Comparison of ENCODE assay signal across 19 cellular contexts in the genomic region with DNA sequence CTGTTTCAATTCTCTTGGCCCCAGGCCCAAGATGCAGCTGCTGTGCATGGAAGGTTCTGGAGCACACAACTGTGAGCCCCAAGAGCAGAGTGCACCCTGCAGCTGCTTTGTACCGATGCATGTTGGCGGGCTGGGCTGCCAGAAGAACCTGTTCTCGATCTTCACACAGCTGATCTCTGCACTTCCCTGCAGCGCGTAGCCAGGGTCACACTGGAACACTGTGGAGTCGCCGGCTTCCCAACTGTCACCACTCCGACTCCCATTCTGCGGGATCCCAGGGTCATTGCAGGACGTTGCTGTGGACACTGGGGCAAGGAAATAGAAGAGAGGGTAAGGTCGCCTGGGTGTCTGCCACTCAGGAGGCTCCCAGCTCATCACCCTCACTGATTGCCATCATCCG.
DNase-seq lines count a peak whose midpoint lies in the region; ATAC-seq and TF ChIP-seq lines count a peak whose summit lies in the region.
"Had no signal": no experiment of that assay in that cellular context is flagged by ENCODE, and none has a peak within 500 bp of the region (broad histone marks: within the 10 kb centered on the region; RNA-seq: fewer than 3 reads in every experiment).

No MANE protein-coding gene starts in this region.

- no peak overlapping the region for H2BK120ac ChIP-seq in trophoblast cell (ENCODE audit: insufficient read depth, low read length, poor library complexity)

- no peaks in the 10 kb centered on the region for H3K9me3 ChIP-seq in right atrium auricular region
- no peaks in the 10 kb centered on the region for H3K9me3 ChIP-seq in endodermal cell (ENCODE audit: control insufficient read depth, low read length)
- H3K9me3 ChIP-seq in trophoblast cell (ENCODE audit: insufficient read depth, low read depth, low read length), result peaks cover 7% of the 10 kb centered on the region
- H3K9me3 ChIP-seq: BE2C, BLaER1, Caco-2 had no signal

- H4K8ac ChIP-seq in trophoblast cell (ENCODE audit: low read depth, low read length), result no peak overlapping the region

- H3K23ac ChIP-seq in trophoblast cell (ENCODE audit: low read length), result no peak overlapping the region

- no peak overlapping the region for H2AK5ac ChIP-seq in trophoblast cell (ENCODE audit: low read length)

- no peak overlapping the region for H3K4me3 Mint-ChIP-seq in endodermal cell
- H3K4me3 Mint-ChIP-seq: CD4-positive, alpha-beta T cell; CD8-positive, alpha-beta T cell had no signal

- H3K27me3 ChIP-seq in right atrium auricular region (no peaks in the 10 kb centered on the region), endodermal cell (ENCODE audit: control insufficient read depth, insufficient read depth, low read length, poor library complexity, severe bottlenecking) (no peaks in the 10 kb centered on the region), trophoblast cell (ENCODE audit: insufficient read depth, low read length) (no peaks in the 10 kb centered on the region)
- H3K27me3 ChIP-seq: BE2C, BLaER1 had no signal

- no peaks in the 10 kb centered on the region for H3K79me2 ChIP-seq in trophoblast cell (ENCODE audit: control insufficient read depth, insufficient read depth, low read length, poor library complexity)

- peaks cover 0 to 20% of the 10 kb centered on the region in 2 donors for H3K4me1 ChIP-seq in right atrium auricular region
- H3K4me1 ChIP-seq in endodermal cell (ENCODE audit: control insufficient read depth, insufficient read depth, low read length), result no peaks in the 10 kb centered on the region
- no peaks in the 10 kb centered on the region for H3K4me1 ChIP-seq in trophoblast cell (ENCODE audit: control insufficient read depth in 1 of 2, insufficient read depth in 2 of 2, low read length in 2 of 2)
- H3K4me1 ChIP-seq: BE2C, Caco-2 had no signal

- no peak overlapping the region for H2BK5ac ChIP-seq in trophoblast cell (ENCODE audit: low read depth, low read length, poor library complexity)

- H3K9me3 Mint-ChIP-seq in endodermal cell, result no peaks in the 10 kb centered on the region
- H3K9me3 Mint-ChIP-seq: CD4-positive, alpha-beta T cell; CD8-positive, alpha-beta T cell had no signal

- H3K4me3 ChIP-seq in right atrium auricular region (no peak overlapping the region), endodermal cell (ENCODE audit: low read length) (no peak overlapping the region), trophoblast cell (ENCODE audit: low read depth, low read length) (peak overlapping the region; percentile 18)
- H3K4me3 ChIP-seq: BLaER1 had no signal

- H3K27ac Mint-ChIP-seq in endodermal cell, result no peak overlapping the region
- H3K27ac Mint-ChIP-seq: CD4-positive, alpha-beta T cell; CD8-positive, alpha-beta T cell had no signal

- H3K14ac ChIP-seq in trophoblast cell (ENCODE audit: low read length), result no peak overlapping the region

- ATAC-seq in Right ventricle myocardium superior (ENCODE audit: poor library complexity) (peak; percentile 61), left ventricle myocardium superior (peak; percentile 14), GM18517 (IDR thresholded peaks at IDR 0.05; ENCODE audit: unreplicated experiment) (no peak), left colon (no peak)
- ATAC-seq: CD8-positive, alpha-beta T cell had no signal

- WGBS in endodermal cell (ENCODE audit: insufficient coverage in 1 of 2, insufficient read length in 1 of 2), 2 experiments, result 92 to 94% methylated on average over 11 to 12 of the region's 12 CpGs
- WGBS in trophoblast cell (ENCODE audit: extremely low coverage, insufficient coverage, insufficient read length), result no CpG with 5 or more reads among the region's 12 CpGs

- no peaks in the 10 kb centered on the region for H3K4me1 Mint-ChIP-seq in endodermal cell

- H3K79me1 ChIP-seq in trophoblast cell (ENCODE audit: low read length), result no peaks in the 10 kb centered on the region

- peak; percentile 54 for DNase-seq in Right ventricle myocardium superior
- DNase-seq in right atrium auricular region (ENCODE audit: low spot score), result no peak
- peak; percentile 51 for DNase-seq in left ventricle myocardium superior
- DNase-seq in cardiac septum (ENCODE audit: low spot score), result no peak
- peak; percentile 13 for DNase-seq in endodermal cell
- no peak for DNase-seq in trophoblast cell
- DNase-seq in left colon, result no peak
- DNase-seq: 8988T; ACHN; BE2C; Caco-2; Calu3; CD4-positive, alpha-beta T cell; CD8-positive, alpha-beta T cell; DMS79 treated with DMSO at 0.1 percent for 48 hours; GF-D8 had no signal

- H3K36me3 ChIP-seq in right atrium auricular region, result no peaks in the 10 kb centered on the region
- H3K36me3 ChIP-seq in endodermal cell (ENCODE audit: control insufficient read depth, insufficient read depth, low read length), result no peaks in the 10 kb centered on the region
- H3K36me3 ChIP-seq in trophoblast cell (ENCODE audit: control insufficient read depth in 1 of 2, insufficient read depth in 2 of 2, low read length in 2 of 2), result no peaks in the 10 kb centered on the region
- H3K36me3 ChIP-seq: BE2C, BLaER1 had no signal

- H3K18ac ChIP-seq in trophoblast cell (ENCODE audit: low read length), result no peak overlapping the region

- TF ChIP-seq CTCF in right atrium auricular region (IDR thresholded peaks at IDR 0.05), result no peak
- TF ChIP-seq CTCF in endodermal cell (conservative IDR thresholded peaks at IDR 0.05), result no peak

- no peak overlapping the region for H4K12ac ChIP-seq in trophoblast cell (ENCODE audit: low read depth, low read length)

- no peak overlapping the region for H2AFZ ChIP-seq in trophoblast cell (ENCODE audit: insufficient read depth, low read length, poor library complexity)

- H3K36me3 Mint-ChIP-seq in endodermal cell (ENCODE audit: low read depth), result no peaks in the 10 kb centered on the region
- H3K36me3 Mint-ChIP-seq: CD8-positive, alpha-beta T cell had no signal

- H3K27ac ChIP-seq in right atrium auricular region (no peak overlapping the region), endodermal cell (ENCODE audit: low read depth, low read length) (no peak overlapping the region), trophoblast cell (ENCODE audit: low read depth, low read length) (no peak overlapping the region)
- H3K27ac ChIP-seq: BLaER1, C4-2B had no signal

- no peak overlapping the region for H2BK12ac ChIP-seq in trophoblast cell (ENCODE audit: low read length)

- H3K9ac ChIP-seq in endodermal cell (ENCODE audit: extremely low read depth, low read length, poor library complexity, severe bottlenecking), result no peak overlapping the region
- H3K9ac ChIP-seq in trophoblast cell (ENCODE audit: low read length), result no peak overlapping the region
- H3K9ac ChIP-seq: BLaER1 had no signal

- intact Hi-C loops in Right ventricle myocardium superior (cut with DNase I), result no loop called here
- intact Hi-C loops in left ventricle myocardium superior (cut with micrococcal nuclease), result no loop called here
- intact Hi-C loops in cardiac septum (cut with DNase I), result no loop called here
- intact Hi-C loops in left colon (cut with DNase I, micrococcal nuclease), result no loop called here

- H3K27me3 Mint-ChIP-seq in endodermal cell (ENCODE audit: insufficient read depth), result no peaks in the 10 kb centered on the region

- no peak overlapping the region for H3K4ac ChIP-seq in trophoblast cell (ENCODE audit: low read depth, low read length)

- H4K91ac ChIP-seq in trophoblast cell (ENCODE audit: low read depth, low read length), result no peak overlapping the region

- no peak overlapping the region for H3K4me2 ChIP-seq in trophoblast cell (ENCODE audit: low read length)
- H3K4me2 ChIP-seq: BLaER1 had no signal

Comparison
In these comparisons a context has a peak if more than half of its experiments do, and no peak if none do; other contexts are left out.
1. DNase-seq: peak in Right ventricle myocardium superior (single experiment), left ventricle myocardium superior (single experiment) and endodermal cell (single experiment); none in right atrium auricular region (single experiment), cardiac septum (single experiment), trophoblast cell (0 of 2) and left colon (0 of 2).
2. ATAC-seq: peak in Right ventricle myocardium superior (single experiment) and left ventricle myocardium superior (single experiment); none in GM18517 (single experiment) and left colon (single experiment).